ENCODE assay signal across 18 cellular contexts in the genomic region with DNA sequence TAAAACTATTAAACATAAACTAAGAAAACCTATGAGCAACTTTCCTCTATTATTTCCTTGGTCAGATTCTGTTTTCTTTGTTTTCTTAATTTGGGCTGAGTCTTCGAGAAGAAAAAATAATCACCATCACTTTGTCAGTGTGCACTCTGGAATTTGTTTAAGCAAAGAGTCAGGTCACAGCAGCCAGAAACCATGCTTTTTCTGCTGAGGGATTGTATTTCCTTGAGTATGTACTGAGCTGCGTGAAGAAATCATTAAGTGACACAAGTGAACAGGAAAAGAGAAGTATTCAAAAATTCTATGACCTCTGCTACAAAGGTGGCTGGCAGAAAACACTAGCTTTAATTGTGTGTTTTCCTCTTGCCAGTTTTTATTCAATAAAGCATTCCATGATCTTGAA.
DNase-seq lines count a peak whose midpoint lies in the region; ATAC-seq and TF ChIP-seq lines count a peak whose summit lies in the region.
"Had no signal": no experiment of that assay in that cellular context is flagged by ENCODE, and none has a peak within 500 bp of the region (broad histone marks: within the 10 kb centered on the region; RNA-seq: fewer than 3 reads in every experiment).

No MANE protein-coding gene starts in this region.

- no peaks in the 10 kb centered on the region for H3K27me3 Mint-ChIP-seq in mesothelial cell of epicardium (ENCODE audit: low read depth)
- H3K27me3 Mint-ChIP-seq: CD4-positive, alpha-beta memory T cell had no signal

- H3K4me1 Mint-ChIP-seq in mesothelial cell of epicardium: peaks cover 20% of the 10 kb centered on the region

- H3K4me3 ChIP-seq in adipocyte (ENCODE audit: low read length): no peak overlapping the region
- H3K4me3 ChIP-seq: BLaER1 had no signal

- H3K27me3 ChIP-seq in adipocyte (replicated peaks; ENCODE audit: control insufficient read depth, insufficient read depth, low read length): no peaks in the 10 kb centered on the region
- H3K27me3 ChIP-seq: BLaER1 had no signal

- H3K4me3 Mint-ChIP-seq in mesothelial cell of epicardium: no peak overlapping the region
- H3K4me3 Mint-ChIP-seq: CD14-positive monocyte; CD4-positive, alpha-beta memory T cell; HFFc6 had no signal

- DNase-seq in adipocyte (ENCODE audit: low read depth): peak; percentile 19
- peak; percentile 33 for DNase-seq in fibroblast of gingiva (ENCODE audit: low read depth)
- no peak for DNase-seq in mesothelial cell of epicardium (ENCODE audit: low spot score in 2 of 2, unreplicated experiment in 2 of 2)
- no peak for DNase-seq in midbrain (lab: John Stamatoyannopoulos, UW)
- DNase-seq in NOMO-1 treated with dmso at 0.1 percent for 144 hours (lab: John Stamatoyannopoulos, UW; ENCODE audit: unreplicated experiment): no peak
- no peak for DNase-seq in Kasumi-1 (lab: John Stamatoyannopoulos, UW)
- DNase-seq: 8988T; CD4-positive, alpha-beta memory T cell; DMS153; DMS79; GDM1; GOT3; H7; HFFc6 had no signal

- no peak for TF ChIP-seq CTCF in mesothelial cell of epicardium (IDR thresholded peaks at IDR 0.05; ENCODE audit: unreplicated experiment)

- H3K9me3 ChIP-seq in adipocyte (ENCODE audit: control insufficient read depth, low read length): no peaks in the 10 kb centered on the region
- H3K9me3 ChIP-seq: BLaER1 had no signal

- peaks cover 21% of the 10 kb centered on the region for H3K4me1 ChIP-seq in adipocyte (ENCODE audit: control insufficient read depth, insufficient read depth, low read length)
- H3K4me1 ChIP-seq: BLaER1 had no signal

- H3K36me3 ChIP-seq in adipocyte (ENCODE audit: control insufficient read depth, insufficient read depth, low read length, severe bottlenecking): no peaks in the 10 kb centered on the region

- peaks cover 2% of the 10 kb centered on the region for H3K36me3 Mint-ChIP-seq in mesothelial cell of epicardium

- H3K9ac ChIP-seq in adipocyte (ENCODE audit: low read length): no peak overlapping the region
- H3K9ac ChIP-seq: BLaER1 had no signal

- H3K27ac Mint-ChIP-seq in mesothelial cell of epicardium: peak overlapping the region; percentile 34
- H3K27ac Mint-ChIP-seq: CD14-positive monocyte; CD4-positive, alpha-beta memory T cell; HFFc6 had no signal

- no peak for ATAC-seq in GM21360 (IDR thresholded peaks at IDR 0.05; ENCODE audit: unreplicated experiment)
- ATAC-seq: HCT116 had no signal

- H3K9me3 Mint-ChIP-seq in mesothelial cell of epicardium: no peaks in the 10 kb centered on the region
- H3K9me3 Mint-ChIP-seq: CD4-positive, alpha-beta memory T cell; HFFc6 had no signal

Comparison
In these comparisons a context has a peak if more than half of its experiments do, and no peak if none do; other contexts are left out.
1. DNase-seq: peak in adipocyte (single experiment) and fibroblast of gingiva (single experiment); none in mesothelial cell of epicardium (0 of 2), midbrain (single experiment), NOMO-1 treated with dmso at 0.1 percent for 144 hours (single experiment) and Kasumi-1 (0 of 2).